ENCODE assay signal across 8 cellular contexts in the genomic region with DNA sequence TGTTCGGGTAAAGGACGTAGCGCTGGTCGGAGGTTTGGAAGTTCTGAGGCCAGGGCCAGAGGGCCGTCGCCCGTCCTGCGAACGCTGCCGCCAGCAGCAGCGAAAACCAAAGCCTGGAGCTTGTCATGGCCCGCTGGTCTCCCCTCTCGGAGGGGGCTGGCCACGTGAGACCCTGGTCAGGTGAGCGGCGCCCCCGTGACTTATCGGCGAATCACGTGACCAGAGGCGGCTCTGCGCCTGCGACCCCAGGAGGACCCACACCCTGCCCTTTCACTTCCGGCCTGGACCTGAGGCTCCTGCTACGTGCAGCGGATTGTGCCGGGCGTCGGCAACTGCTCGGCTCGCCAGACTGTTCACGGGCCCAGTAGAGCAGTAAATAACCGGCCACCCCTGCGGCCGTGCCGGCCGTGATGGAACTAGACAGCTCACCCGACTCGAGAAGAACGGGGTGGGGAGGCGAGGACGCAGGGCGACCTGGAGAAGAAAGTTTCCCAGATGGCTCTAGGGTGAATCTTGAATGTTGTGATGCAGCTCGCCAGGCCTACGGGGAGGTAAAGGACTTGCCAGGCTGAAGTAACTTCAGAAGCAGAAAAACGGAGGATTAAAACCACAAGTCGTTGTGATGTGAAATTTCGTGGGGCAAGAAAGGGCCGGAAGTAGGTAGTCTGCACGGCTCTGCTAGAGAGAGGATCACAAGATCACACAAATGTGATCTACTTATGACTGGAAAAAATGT. TPM values are rescaled to one million over a fixed set of nuclear protein-coding genes. Genes with fewer than 3 reads are reported as not detected.
DNase-seq lines count a peak whose midpoint lies in the region; TF ChIP-seq lines count a peak whose summit lies in the region.

Gene HEXA (minus strand): TSS at position 169 of the 736 bp plus-strand sequence. CDS start 42 bp downstream, at position 127.

- H3K79me1 ChIP-seq in H9 (ENCODE audit: insufficient read depth, low read depth, low read length, poor library complexity, severe bottlenecking), result peaks cover 8% of the 10 kb centered on the region

- no peak within 1 kb of the TSS for H2BK120ac ChIP-seq in H9 (ENCODE audit: low read depth, low read length, poor library complexity, severe bottlenecking)

- peaks cover 6% of the 10 kb centered on the region; the same call in 1 of the 2 replicates for H3K27me3 Mint-ChIP-seq in H9 (ENCODE audit: low read depth)
- peaks cover 25% of the 10 kb centered on the region for H3K27me3 Mint-ChIP-seq in nephron progenitor cell (ENCODE audit: low read depth, poor library complexity)
- H3K27me3 Mint-ChIP-seq in stimulated activated naive CD8-positive, alpha-beta T cell treated with anti-CD3 and anti-CD28 coated beads, Interleukin-15, Interleukin-2, amounts not matched to agents 100 ng/mL and 50 ng/mL, for 24 hours, result no peaks in the 10 kb centered on the region

- peak within 1 kb of the TSS; percentile 71 for H4K91ac ChIP-seq in H9 (ENCODE audit: insufficient read length, low read depth, low read length)

- H3K79me2 ChIP-seq in H9 (ENCODE audit: insufficient read depth, low read length), result peaks cover 3% of the 10 kb centered on the region; the same call in 1 of the 2 replicates

- H2BK5ac ChIP-seq in H9 (ENCODE audit: insufficient read length, low read length), result no peak within 1 kb of the TSS

- H3T11ph ChIP-seq in H9 (ENCODE audit: low read length), result no peak within 1 kb of the TSS

- no peak within 1 kb of the TSS for H2BK15ac ChIP-seq in H9 (ENCODE audit: low read depth, low read length)

- H3K27ac Mint-ChIP-seq in H9 (peak within 1 kb of the TSS; percentile 83 to 99 (median 98)), nephron progenitor cell (peak within 1 kb of the TSS; percentile 99)
- peak within 1 kb of the TSS; percentile 99 for H3K27ac Mint-ChIP-seq in stimulated activated naive CD8-positive, alpha-beta T cell treated with anti-CD3 and anti-CD28 coated beads, Interleukin-15, Interleukin-2, amounts not matched to agents 100 ng/mL and 50 ng/mL, for 24 hours

- peak within 1 kb of the TSS; percentile 19 for H2AFZ ChIP-seq in H9 (ENCODE audit: low read length)

- peak within 1 kb of the TSS; percentile 55 for H4K5ac ChIP-seq in H9 (ENCODE audit: insufficient read length, low read depth, low read length)

- H3K4me3 Mint-ChIP-seq in H9 (peak within 1 kb of the TSS; percentile 91 to 95), nephron progenitor cell (peak within 1 kb of the TSS; percentile 99)
- peak within 1 kb of the TSS; percentile 93 for H3K4me3 Mint-ChIP-seq in stimulated activated naive CD8-positive, alpha-beta T cell treated with anti-CD3 and anti-CD28 coated beads, Interleukin-15, Interleukin-2, amounts not matched to agents 100 ng/mL and 50 ng/mL, for 24 hours

- H4K8ac ChIP-seq in H9 (replicated peaks; ENCODE audit: insufficient read length, low read depth, low read length), result peak within 1 kb of the TSS; percentile 23

- H3K23me2 ChIP-seq in H9 (ENCODE audit: insufficient read length, low read depth, low read length, poor library complexity, severe bottlenecking), result peaks cover 13% of the 10 kb centered on the region

- H3K9me3 ChIP-seq in H9 (ENCODE audit: control insufficient read depth, low read depth, low read length) (no peaks in the 10 kb centered on the region), MG63 (no peaks in the 10 kb centered on the region)

- 0 out of 7 replicates have a peak, but pooled peaks cover 0 to 1% (median 0%) of the 10 kb centered on the region in 3 experiments for H3K36me3 Mint-ChIP-seq in H9 (ENCODE audit: insufficient read depth in 1 of 3, low read depth in 3 of 3)
- no peaks in the 10 kb centered on the region for H3K36me3 Mint-ChIP-seq in nephron progenitor cell (ENCODE audit: low read depth)
- peaks cover 6% of the 10 kb centered on the region for H3K36me3 Mint-ChIP-seq in stimulated activated naive CD8-positive, alpha-beta T cell treated with anti-CD3 and anti-CD28 coated beads, Interleukin-15, Interleukin-2, amounts not matched to agents 100 ng/mL and 50 ng/mL, for 24 hours (ENCODE audit: low read depth)

- TF ChIP-seq CTCF in H9 (conservative IDR thresholded peaks at IDR 0.05) (no peak), nephron progenitor cell (IDR thresholded peaks at IDR 0.05) (no peak)

- peak within 1 kb of the TSS; percentile 88 for H3K9ac ChIP-seq in H9 (ENCODE audit: extremely low read depth, insufficient read length, low read length)

- H3K27ac ChIP-seq in H9 (ENCODE audit: insufficient read length, low read depth, low read length), result no peak within 1 kb of the TSS

- H3K9me3 Mint-ChIP-seq in H9 (no peaks in the 10 kb centered on the region; a peak in 1 of 5 replicates), nephron progenitor cell (no peaks in the 10 kb centered on the region)
- no peaks in the 10 kb centered on the region for H3K9me3 Mint-ChIP-seq in stimulated activated naive CD8-positive, alpha-beta T cell treated with anti-CD3 and anti-CD28 coated beads, Interleukin-15, Interleukin-2, amounts not matched to agents 100 ng/mL and 50 ng/mL, for 24 hours

- no peaks in the 10 kb centered on the region for H3K4me1 ChIP-seq in H9 (ENCODE audit: insufficient read depth, low read length)

- H2BK12ac ChIP-seq in H9 (ENCODE audit: insufficient read length, low read depth, low read length), result no peak within 1 kb of the TSS

- H4K20me1 ChIP-seq in H9 (ENCODE audit: control insufficient read depth, insufficient read depth, insufficient read length), result peaks cover 2% of the 10 kb centered on the region

- H3K27me3 ChIP-seq in H9 (ENCODE audit: insufficient read depth, low read length), result no peaks in the 10 kb centered on the region
- 0 out of 2 replicates have a peak, but pooled peaks cover under 1% of the 10 kb centered on the region for H3K27me3 ChIP-seq in MG63

- H2BK20ac ChIP-seq in H9 (ENCODE audit: low read depth, low read length, poor library complexity, severe bottlenecking), result no peak within 1 kb of the TSS

- peak; percentile 93 for DNase-seq in ELR (ENCODE audit: low read depth)
- peak; percentile 99 for DNase-seq in H9
- DNase-seq in MG63, result peak; percentile 97
- DNase-seq in SHP77 treated with DMSO at 0.1 percent for 48 hours (lab: John Stamatoyannopoulos, UW), result peak; percentile 76
- peak; percentile 98 for DNase-seq in activated effector memory CD4-positive, alpha-beta T cell treated with anti-CD3 and anti-CD28 coated beads, Interleukin-2, amount 50 U/mL, for 16 hours
- DNase-seq in fibroblast of the conjunctiva (ENCODE audit: low read depth), result peak; percentile 92
- DNase-seq in nephron progenitor cell, result peak; percentile 99

- peak within 1 kb of the TSS; percentile 91 for H3K4me3 ChIP-seq in MG63

- H3K4me1 Mint-ChIP-seq in H9 (peaks cover 18 to 20% of the 10 kb centered on the region in 2 experiments), nephron progenitor cell (peaks cover 30% of the 10 kb centered on the region)
- H3K4me1 Mint-ChIP-seq in stimulated activated naive CD8-positive, alpha-beta T cell treated with anti-CD3 and anti-CD28 coated beads, Interleukin-15, Interleukin-2, amounts not matched to agents 100 ng/mL and 50 ng/mL, for 24 hours (ENCODE audit: low read depth), result peaks cover 51% of the 10 kb centered on the region

- peak within 1 kb of the TSS; percentile 67 for H3K18ac ChIP-seq in H9 (ENCODE audit: insufficient read length, low read depth, low read length)

- H3K36me3 ChIP-seq in MG63, result peaks cover 3% of the 10 kb centered on the region; the same call in 1 of the 2 replicates

- H3K4me2 ChIP-seq in H9 (ENCODE audit: insufficient read depth, insufficient read length, low read length), result peak within 1 kb of the TSS; percentile 85

- no peak within 1 kb of the TSS for H3K56ac ChIP-seq in H9 (ENCODE audit: insufficient read length, low read depth, low read length)

- peak within 1 kb of the TSS; percentile 55; the same call in 1 of the 2 replicates for H3K14ac ChIP-seq in H9 (ENCODE audit: insufficient read depth, low read length)

- no peak within 1 kb of the TSS for H3K23ac ChIP-seq in H9 (ENCODE audit: insufficient read length, low read depth, low read length)

- no peak within 1 kb of the TSS for H2AK5ac ChIP-seq in H9 (ENCODE audit: insufficient read length, low read length)

- no CpG with 5 or more reads among the region's 50 CpGs for WGBS in H9 (ENCODE audit: extremely low coverage, insufficient read length, low lambda C conversion rate)

- H3K4ac ChIP-seq in H9 (ENCODE audit: low read depth, low read length), result no peak within 1 kb of the TSS

RNA-seq across cellular contexts. Expression of gene HEXA, which starts in this region (rescaled TPM):
- total RNA-seq in H9 (2021), result 54.7 and 58.9 TPM in 2 replicates
- 93.1 and 153 TPM in 2 replicates for total RNA-seq in MG63 (2014; rRNA removed; shearing (Covaris generic); ENCODE audit: low replicate concordance)
